Comparison of ENCODE assay signal across 8 cellular contexts in genomic region chr11:62552931-62553838, GRCh38. TPM values are rescaled to one million over a fixed set of nuclear protein-coding genes. Genes with fewer than 3 reads are reported as not detected.
DNase-seq lines count a peak whose midpoint lies in the region; ATAC-seq and TF ChIP-seq lines count a peak whose summit lies in the region.

No MANE protein-coding gene starts in this region.

- TF ChIP-seq CTCF in brain (conservative IDR thresholded peaks at IDR 0.05): no peak

- peak overlapping the region; percentile 84 to 96 (median 93) for H3K27ac Mint-ChIP-seq in brain

- peak; percentile 84 for ATAC-seq in Right ventricle myocardium inferior
- no peak for ATAC-seq in GM19452 (IDR thresholded peaks at IDR 0.05; ENCODE audit: unreplicated experiment)

- no peaks in the 10 kb centered on the region for H3K9me3 Mint-ChIP-seq in brain

- peaks cover 7% of the 10 kb centered on the region for H3K36me3 Mint-ChIP-seq in brain

- DNase-seq in Right ventricle myocardium inferior (ENCODE audit: missing footprints) (peak; percentile 92), cardiac septum (ENCODE audit: low spot score) (no peak), SKM-1 (lab: John Stamatoyannopoulos, UW; ENCODE audit: unreplicated experiment) (peak; percentile 45), iPS-NIHi11 (ENCODE audit: low spot score) (peak; percentile 64), NCI-H2196 treated with DMSO at 0.1 percent for 48 hours (lab: John Stamatoyannopoulos, UW; ENCODE audit: unreplicated experiment) (no peak)

- H3K27ac ChIP-seq in skin epidermis: peak overlapping the region; percentile 68 to 100 (median 93)

- H3K4me3 Mint-ChIP-seq in brain: peak overlapping the region; percentile 47 to 82 (median 57)

- H3K4me1 Mint-ChIP-seq in brain: peaks cover 83% of the 10 kb centered on the region

- H3K4me3 ChIP-seq in skin epidermis: peak overlapping the region in 4 of 7 experiments; percentile 1 to 15 (median 8)

- intact Hi-C loops in Right ventricle myocardium inferior (cut with DNase I): no loop called here
- intact Hi-C loops in cardiac septum (cut with DNase I): no loop called here

- H3K27me3 Mint-ChIP-seq in brain: peaks cover 24% of the 10 kb centered on the region

RNA-seq across cellular contexts. Expression of gene AHNAK, which starts 6.6 kb away (rescaled TPM):
- 332 TPM for total RNA-seq in Right ventricle myocardium inferior
- total RNA-seq in cardiac septum: 485 TPM
- 17.2 TPM for polyA plus RNA-seq in brain (ENCODE audit: insufficient read depth, low read depth, low replicate concordance)

RNA-seq across cellular contexts. Expression of gene EEF1G, which starts 20.5 kb away (rescaled TPM):
- total RNA-seq in Right ventricle myocardium inferior: 907 TPM
- 735 TPM for total RNA-seq in cardiac septum
- 3,048 TPM for polyA plus RNA-seq in brain (ENCODE audit: insufficient read depth, low read depth, low replicate concordance)

RNA-seq across cellular contexts. Expression of gene TUT1, which starts 38.1 kb away (rescaled TPM):
- total RNA-seq in Right ventricle myocardium inferior (13.7 TPM), cardiac septum (11.7 TPM)
- polyA plus RNA-seq in brain (ENCODE audit: insufficient read depth, low read depth, low replicate concordance): 28.4 TPM

RNA-seq across cellular contexts. Expression of gene MTA2, which starts 48.5 kb away (rescaled TPM):
- total RNA-seq in Right ventricle myocardium inferior: 34.1 TPM
- 36.8 TPM for total RNA-seq in cardiac septum
- 111 TPM for polyA plus RNA-seq in brain (ENCODE audit: insufficient read depth, low read depth, low replicate concordance)

RNA-seq across cellular contexts. Expression of gene EML3, which starts 59.4 kb away (rescaled TPM):
- total RNA-seq in Right ventricle myocardium inferior (16.4 TPM), cardiac septum (29.6 TPM)
- polyA plus RNA-seq in brain (ENCODE audit: insufficient read depth, low read depth, low replicate concordance): 23.3 TPM

Comparison
In these comparisons a context has a peak if more than half of its experiments do, and no peak if none do; other contexts are left out.
1. DNase-seq: peak in Right ventricle myocardium inferior (single experiment), SKM-1 (single experiment) and iPS-NIHi11 (single experiment); none in cardiac septum (single experiment) and NCI-H2196 treated with DMSO at 0.1 percent for 48 hours (single experiment).